ENCODE assay signal across 1 cellular context in genomic region chr2:119197529-119198266, GRCh38.
TF ChIP-seq lines count a peak whose summit lies in the region.

No MANE protein-coding gene starts in this region.

TF ChIP-seq in A549, 52 proteins besides CTCF, POLR2A, EP300 and RAD21 (continued from another document):
- no peak for TF ChIP-seq BCL3 (IDR thresholded peaks at IDR 0.05)
